10 cellular contexts compared by ENCODE assay signal in the genomic region with DNA sequence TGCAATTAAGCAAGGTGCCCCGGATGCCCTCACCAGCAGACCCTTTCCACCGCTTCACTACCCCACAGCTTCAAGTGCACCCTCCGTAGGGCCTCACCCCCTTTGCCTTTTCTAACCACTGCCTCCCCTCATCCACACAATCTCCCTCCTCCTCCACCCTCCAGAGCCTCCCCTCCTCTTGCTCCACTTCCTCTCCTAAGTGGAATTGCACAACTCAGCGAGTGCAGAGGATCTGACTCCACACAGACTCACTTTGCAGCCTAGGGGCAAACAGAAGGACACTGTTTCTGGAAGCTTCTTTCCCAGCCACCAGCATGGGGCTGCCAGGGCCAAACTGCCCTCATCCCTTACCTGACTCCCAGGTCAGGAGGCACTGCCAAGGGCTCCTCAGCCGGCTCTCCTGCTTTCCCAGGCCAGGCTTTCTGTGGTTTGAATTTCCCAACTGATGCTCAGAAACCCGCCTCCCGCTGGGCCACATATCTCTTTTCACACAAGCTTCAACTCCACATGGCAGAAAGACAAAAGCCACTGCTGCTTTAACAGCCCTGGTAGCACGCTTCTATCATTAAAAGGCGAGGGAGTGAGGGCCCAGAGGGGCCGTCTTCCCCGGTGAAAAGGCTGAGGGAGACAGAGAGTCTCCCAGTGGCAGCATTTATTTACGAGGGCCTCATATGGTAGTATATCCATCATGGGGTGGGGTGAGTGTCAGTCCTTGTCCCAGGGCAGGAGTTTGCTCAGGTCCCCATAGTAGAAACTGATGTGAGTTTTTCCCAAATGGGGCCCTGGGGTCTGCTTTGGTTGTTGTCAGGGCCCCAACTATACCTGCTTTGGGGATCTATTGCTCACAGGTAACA.
A peak's percentile ranks its signal among the peaks of the same experiment; 100 is the strongest.
DNase-seq lines count a peak whose midpoint lies in the region; ATAC-seq and TF ChIP-seq lines count a peak whose summit lies in the region.
"Had no signal": no experiment of that assay in that cellular context is flagged by ENCODE, and none has a peak within 500 bp of the region (broad histone marks: within the 10 kb centered on the region; RNA-seq: fewer than 3 reads in every experiment).

No MANE protein-coding gene starts in this region.

- H3K4me1 Mint-ChIP-seq in natural killer cell treated with Interleukin-12 subunit alpha and Interleukin-12 subunit beta and Interleukin-15 and Interleukin-18, amount 100 ng/mL, for 72 hours (ENCODE audit: low read depth in 2 of 2), result peaks cover 10% of the 10 kb centered on the region in 2 donors
- peaks cover 16% of the 10 kb centered on the region for H3K4me1 Mint-ChIP-seq in CD8-positive, alpha-beta T cell (ENCODE audit: low read depth)

- no peak overlapping the region for H3K4me3 Mint-ChIP-seq in natural killer cell treated with Interleukin-12 subunit alpha and Interleukin-12 subunit beta and Interleukin-15 and Interleukin-18, amount 100 ng/mL, for 72 hours
- H3K4me3 Mint-ChIP-seq in CD8-positive, alpha-beta T cell, result no peak overlapping the region
- H3K4me3 Mint-ChIP-seq: CD4-positive, CD25-positive, alpha-beta regulatory T cell had no signal

- POLR2A ChIA-PET in CD8-positive, alpha-beta T cell (lab: Charles Lee), result interaction anchor here (1.1 to 2.0 kb wide), 2 partner anchors 34 to 142 kb away, joined by 3 to 7 read pairs; no protein-coding TSS in a partner anchor

- CTCF ChIA-PET in CD8-positive, alpha-beta T cell (lab: Charles Lee), result interaction anchor here (1.3 kb wide), 1 partner anchor 17 kb away, joined by 3 read pairs; no protein-coding TSS in a partner anchor

- no peaks in the 10 kb centered on the region for H3K36me3 Mint-ChIP-seq in natural killer cell treated with Interleukin-12 subunit alpha and Interleukin-12 subunit beta and Interleukin-15 and Interleukin-18, amount 100 ng/mL, for 72 hours
- no peaks in the 10 kb centered on the region for H3K36me3 Mint-ChIP-seq in CD8-positive, alpha-beta T cell
- H3K36me3 Mint-ChIP-seq: CD4-positive, CD25-positive, alpha-beta regulatory T cell had no signal

- H3K9me3 ChIP-seq in CD8-positive, alpha-beta T cell (ENCODE audit: low read length), result no peaks in the 10 kb centered on the region
- H3K9me3 ChIP-seq: SJSA1 had no signal

- no peaks in the 10 kb centered on the region for H3K36me3 ChIP-seq in CD8-positive, alpha-beta T cell (ENCODE audit: insufficient read depth, low read length)
- H3K36me3 ChIP-seq: SJSA1 had no signal

- H3K4me3 ChIP-seq in AG09309 (ENCODE audit: control insufficient read depth, low read depth, low read length), result no peak overlapping the region
- H3K4me3 ChIP-seq in cardiac fibroblast (replicated peaks in 1 of 2; ENCODE audit: low read depth in 2 of 2, low read length in 2 of 2), result no peak overlapping the region
- H3K4me3 ChIP-seq in CD8-positive, alpha-beta T cell (ENCODE audit: low read depth, low read length), result no peak overlapping the region
- H3K4me3 ChIP-seq: SJSA1 had no signal

- peaks cover 7% of the 10 kb centered on the region for H3K4me1 ChIP-seq in CD8-positive, alpha-beta T cell (ENCODE audit: insufficient read depth, low read length)
- H3K4me1 ChIP-seq: SJSA1 had no signal

- no peak for ATAC-seq in natural killer cell treated with Interleukin-12 subunit alpha and Interleukin-12 subunit beta and Interleukin-15 and Interleukin-18, amount 100 ng/mL, for 72 hours
- ATAC-seq in HG02938 (IDR thresholded peaks at IDR 0.05; ENCODE audit: unreplicated experiment), result no peak
- no peak for ATAC-seq in CD8-positive, alpha-beta T cell

- DNase-seq in AG09309 (ENCODE audit: low read depth) (peak; percentile 41), NCI-H1092 (lab: John Stamatoyannopoulos, UW) (peak; percentile 63), cardiac fibroblast (ENCODE audit: low read depth in 2 of 2) (peak; percentile 74 to 80), lung microvascular endothelial cell (ENCODE audit: low read depth in 2 of 2) (peak; percentile 37 to 72)
- DNase-seq in activated CD4-positive, CD25-positive, alpha-beta regulatory T cell (lab: John Stamatoyannopoulos, UW), result no peak
- no peak for DNase-seq in natural killer cell treated with Interleukin-12 subunit alpha and Interleukin-12 subunit beta and Interleukin-15 and Interleukin-18, amount 100 ng/mL, for 72 hours (ENCODE audit: low spot score)
- no peak for DNase-seq in CD8-positive, alpha-beta T cell
- DNase-seq: CD4-positive, CD25-positive, alpha-beta regulatory T cell had no signal

- H3K27ac Mint-ChIP-seq in natural killer cell treated with Interleukin-12 subunit alpha and Interleukin-12 subunit beta and Interleukin-15 and Interleukin-18, amount 100 ng/mL, for 72 hours, result no peak overlapping the region
- H3K27ac Mint-ChIP-seq in CD8-positive, alpha-beta T cell, result no peak overlapping the region

- no peaks in the 10 kb centered on the region for H3K27me3 ChIP-seq in CD8-positive, alpha-beta T cell (ENCODE audit: insufficient read depth, low read length)

- H3K27me3 Mint-ChIP-seq in natural killer cell treated with Interleukin-12 subunit alpha and Interleukin-12 subunit beta and Interleukin-15 and Interleukin-18, amount 100 ng/mL, for 72 hours, result peaks cover 7 to 8% of the 10 kb centered on the region in 2 donors
- H3K27me3 Mint-ChIP-seq in CD8-positive, alpha-beta T cell (ENCODE audit: low read depth), result no peaks in the 10 kb centered on the region

- intact Hi-C loops in CD8-positive, alpha-beta T cell (cut with DNase I, micrococcal nuclease), result no loop called here

- TF ChIP-seq CTCF in AG09309 (IDR thresholded peaks at IDR 0.05; ENCODE audit: control insufficient read depth, insufficient read depth, low read depth, low read length, missing control alignments), result no peak
- TF ChIP-seq CTCF in cardiac fibroblast (IDR thresholded peaks at IDR 0.05; ENCODE audit: low read depth, low read length), result no peak
- no peak for TF ChIP-seq CTCF in CD8-positive, alpha-beta T cell (IDR thresholded peaks at IDR 0.05)

- no peaks in the 10 kb centered on the region for H3K9me3 Mint-ChIP-seq in natural killer cell treated with Interleukin-12 subunit alpha and Interleukin-12 subunit beta and Interleukin-15 and Interleukin-18, amount 100 ng/mL, for 72 hours
- H3K9me3 Mint-ChIP-seq in CD8-positive, alpha-beta T cell, result no peaks in the 10 kb centered on the region
- H3K9me3 Mint-ChIP-seq: CD4-positive, CD25-positive, alpha-beta regulatory T cell had no signal

- no peak overlapping the region for H3K27ac ChIP-seq in CD8-positive, alpha-beta T cell (ENCODE audit: low read depth, low read length)
- H3K27ac ChIP-seq: SJSA1 had no signal

Comparison
In these comparisons a context has a peak if more than half of its experiments do, and no peak if none do; other contexts are left out.
1. DNase-seq: peak in AG09309 (single experiment), NCI-H1092 (single experiment), cardiac fibroblast (2 of 2) and lung microvascular endothelial cell (2 of 2); none in activated CD4-positive, CD25-positive, alpha-beta regulatory T cell (0 of 4), natural killer cell treated with Interleukin-12 subunit alpha and Interleukin-12 subunit beta and Interleukin-15 and Interleukin-18, amount 100 ng/mL, for 72 hours (single experiment) and CD8-positive, alpha-beta T cell (0 of 7).